Comparison of ENCODE assay signal across 9 cellular contexts in the genomic region with DNA sequence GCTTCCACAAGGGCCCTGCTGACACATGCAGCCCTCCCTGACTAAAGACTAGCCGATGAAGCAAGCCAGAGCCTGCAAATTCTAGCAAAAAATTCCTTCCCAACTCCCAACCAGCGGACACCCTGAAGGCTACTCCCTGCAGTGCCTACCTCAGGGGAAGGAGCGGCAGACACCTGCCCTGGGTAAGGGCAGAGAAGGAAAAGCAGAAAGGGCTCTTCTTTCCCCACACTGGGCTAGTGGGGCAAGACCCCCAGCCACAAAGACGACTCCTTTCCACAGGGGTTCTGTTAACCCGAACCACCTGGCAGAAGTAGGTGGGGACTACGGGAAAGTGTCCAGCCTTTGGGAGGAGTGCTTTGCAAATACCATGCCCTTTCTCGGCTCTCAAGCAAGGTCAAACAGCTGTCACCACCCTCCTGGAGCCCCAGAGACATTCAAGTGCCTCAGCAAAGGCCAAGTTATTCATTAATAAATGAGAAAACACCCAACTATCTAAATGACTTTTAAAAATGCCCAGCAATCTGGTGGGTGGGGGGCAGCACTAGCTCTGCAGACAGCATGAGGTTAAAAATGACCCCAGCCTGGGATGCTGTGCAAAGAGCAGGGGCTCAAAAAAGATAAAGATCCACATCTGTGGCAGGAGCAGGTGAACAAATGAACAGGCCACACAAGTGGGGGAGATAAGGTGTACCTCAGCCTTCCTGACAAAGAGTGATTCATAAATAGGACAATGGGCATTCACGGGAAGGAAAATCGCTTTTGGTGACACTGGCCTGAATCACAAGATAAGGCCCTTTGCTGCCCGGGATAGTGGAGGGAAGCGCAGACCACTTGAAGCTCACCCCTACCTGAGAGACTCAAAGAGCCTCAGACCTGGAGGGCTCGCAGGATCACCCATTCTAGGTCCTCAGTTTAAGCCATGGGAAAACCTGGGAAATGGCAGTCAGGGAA. TPM values are rescaled to one million over a fixed set of nuclear protein-coding genes. Genes with fewer than 3 reads are reported as not detected.
DNase-seq lines count a peak whose midpoint lies in the region; ATAC-seq and TF ChIP-seq lines count a peak whose summit lies in the region.
"Had no signal": no experiment of that assay in that cellular context is flagged by ENCODE, and none has a peak within 500 bp of the region (broad histone marks: within the 10 kb centered on the region; RNA-seq: fewer than 3 reads in every experiment).

No MANE protein-coding gene starts in this region.

- no peak for ATAC-seq in effector memory CD8-positive, alpha-beta T cell (replicated peaks)
- ATAC-seq in memory B cell (ENCODE audit: low read depth) (no peak), GM19455 (IDR thresholded peaks at IDR 0.05; ENCODE audit: unreplicated experiment) (no peak)

- H3K4me3 ChIP-seq in breast epithelium, result no peak overlapping the region

- POLR2A ChIA-PET in MCF 10A (lab: Yijun Ruan, JAX), result interaction anchor here (0.8 to 1.2 kb wide), 3 partner anchors 10 to 438 kb away, joined by 3 read pairs; a partner anchor contains a TSS

- no peak for TF ChIP-seq POLR2A in breast epithelium (IDR thresholded peaks at IDR 0.05)

- peaks cover 0 to 23% of the 10 kb centered on the region in 2 donors for H3K4me1 ChIP-seq in breast epithelium

- intact Hi-C loops in breast epithelium (cut with DNase I; ENCODE audit: low total_unique reads), result loop anchor here (1.0 kb wide), 1 partner anchor 35 kb away; no protein-coding TSS in a partner anchor
- intact Hi-C loops in MCF 10A (cut with micrococcal nuclease), result no loop called here

- H3K36me3 Mint-ChIP-seq in MCF 10A (ENCODE audit: insufficient read depth, unreplicated experiment), result peaks cover 30% of the 10 kb centered on the region
- peaks cover 57% of the 10 kb centered on the region for H3K36me3 Mint-ChIP-seq in effector memory CD8-positive, alpha-beta T cell (ENCODE audit: insufficient read depth)
- peaks cover 28% of the 10 kb centered on the region for H3K36me3 Mint-ChIP-seq in memory B cell

- DNase-seq in breast epithelium (ENCODE audit: low spot score in 2 of 2) (no peak), MCF 10A (ENCODE audit: unreplicated experiment) (no peak), memory B cell (ENCODE audit: low spot score in 2 of 2) (no peak), NCI-H748 treated with DMSO at 0.1 percent for 48 hours (lab: John Stamatoyannopoulos, UW) (no peak), Ammon's horn (ENCODE audit: low spot score) (no peak), NCI-H774 (lab: John Stamatoyannopoulos, UW) (no peak)
- DNase-seq in effector memory CD8-positive, alpha-beta T cell, result no peak
- DNase-seq: stimulated activated naive CD4-positive, alpha-beta T cell had no signal

- no peaks in the 10 kb centered on the region for H3K9me3 ChIP-seq in breast epithelium

- H3K4me1 Mint-ChIP-seq in MCF 10A (ENCODE audit: insufficient read depth, unreplicated experiment) (peaks cover 60% of the 10 kb centered on the region), memory B cell (peaks cover 59% of the 10 kb centered on the region)
- H3K4me1 Mint-ChIP-seq in effector memory CD8-positive, alpha-beta T cell (ENCODE audit: low read depth in 2 of 2), result peaks cover 72 to 80% of the 10 kb centered on the region in 2 donors

- no peaks in the 10 kb centered on the region for H3K27me3 Mint-ChIP-seq in MCF 10A (ENCODE audit: insufficient read depth, unreplicated experiment)
- no peaks in the 10 kb centered on the region for H3K27me3 Mint-ChIP-seq in effector memory CD8-positive, alpha-beta T cell
- H3K27me3 Mint-ChIP-seq in memory B cell, result no peaks in the 10 kb centered on the region

- no peaks in the 10 kb centered on the region for H3K36me3 ChIP-seq in breast epithelium

- no TSS peak for BruUV-seq in MCF 10A (replicated peaks; lab: Mats Ljungman, UMichigan)

- TF ChIP-seq CTCF in breast epithelium (IDR thresholded peaks at IDR 0.05) (no peak), MCF 10A (IDR thresholded peaks at IDR 0.05; ENCODE audit: unreplicated experiment) (no peak)

- H3K27ac ChIP-seq in breast epithelium, result peak overlapping the region; percentile 56 to 64

- H3K4me3 Mint-ChIP-seq in MCF 10A (ENCODE audit: unreplicated experiment) (no peak overlapping the region), memory B cell (no peak overlapping the region)
- H3K4me3 Mint-ChIP-seq in effector memory CD8-positive, alpha-beta T cell, result peak overlapping the region in 1 of 2 donors; percentile 81

- no peaks in the 10 kb centered on the region for H3K9me3 Mint-ChIP-seq in MCF 10A (ENCODE audit: unreplicated experiment)
- H3K9me3 Mint-ChIP-seq in effector memory CD8-positive, alpha-beta T cell, result no peaks in the 10 kb centered on the region
- no peaks in the 10 kb centered on the region for H3K9me3 Mint-ChIP-seq in memory B cell

- H3K27ac Mint-ChIP-seq in MCF 10A (ENCODE audit: low read depth, unreplicated experiment) (no peak overlapping the region), memory B cell (peak overlapping the region; percentile 78)
- H3K27ac Mint-ChIP-seq in effector memory CD8-positive, alpha-beta T cell, result peak overlapping the region; percentile 98 to 100

- CTCF ChIA-PET in MCF 10A (lab: Yijun Ruan, JAX), result interaction anchor here (0.6 to 4.8 kb wide), 4 partner anchors 8 to 414 kb away, joined by 3 to 25 read pairs (median 4); no protein-coding TSS in a partner anchor

- no peaks in the 10 kb centered on the region for H3K27me3 ChIP-seq in breast epithelium

RNA-seq across cellular contexts. Expression of a gene that starts 33.0 kb away (rescaled TPM):
- 10 to 100 TPM; 27.0 to 50.2 (median 43.9) TPM for total RNA-seq in breast epithelium
- 43.9 and 45.9 TPM in 2 replicates for total RNA-seq in MCF 10A (2022)

RNA-seq across cellular contexts. Expression of a gene that starts 36.0 kb away (rescaled TPM):
- 10 to 100 TPM; 16.8 to 58.3 (median 54.4) TPM for total RNA-seq in breast epithelium
- total RNA-seq in MCF 10A (2022), result 14.2 and 20.2 TPM in 2 replicates
